ENCODE assay signal across 12 cellular contexts in the genomic region with DNA sequence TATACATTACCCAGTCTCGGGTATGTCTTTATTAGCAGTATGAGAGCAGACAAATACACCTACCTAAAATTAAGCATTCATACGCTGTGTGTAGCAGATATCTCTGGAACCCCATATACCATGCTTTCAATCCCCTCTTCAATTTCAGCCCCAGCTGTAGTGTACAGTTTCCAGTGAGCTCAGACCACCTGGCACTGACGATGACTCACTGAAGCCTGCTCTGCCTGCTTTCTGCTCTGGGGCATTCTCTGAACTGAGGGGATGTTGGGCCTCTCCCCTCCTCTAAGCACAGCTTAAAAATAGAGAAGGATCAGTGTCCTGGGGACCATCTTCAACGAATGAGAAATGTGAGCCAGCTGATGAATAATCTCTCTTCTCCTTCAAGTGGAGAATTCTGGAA. TPM values are rescaled to one million over a fixed set of nuclear protein-coding genes. Genes with fewer than 3 reads are reported as not detected.
DNase-seq lines count a peak whose midpoint lies in the region; ATAC-seq and TF ChIP-seq lines count a peak whose summit lies in the region.
"Had no signal": no experiment of that assay in that cellular context is flagged by ENCODE, and none has a peak within 500 bp of the region (broad histone marks: within the 10 kb centered on the region; RNA-seq: fewer than 3 reads in every experiment).

No MANE protein-coding gene starts in this region.

- DNase-seq in ELF-1 (ENCODE audit: low read depth, low spot score) = peak; percentile 16
- DNase-seq in M059J (ENCODE audit: low read depth) = peak; percentile 29
- DNase-seq in adipocyte (ENCODE audit: low read depth) = peak; percentile 25
- DNase-seq in omental fat pad (ENCODE audit: low spot score) = no peak
- no peak for DNase-seq in NCI-H526 (lab: John Stamatoyannopoulos, UW)
- DNase-seq: DMS79 treated with DMSO at 0.1 percent for 48 hours; naive thymus-derived CD8-positive, alpha-beta T cell; NCI-H1930 had no signal

- no peak overlapping the region for H3K4me3 ChIP-seq in adipocyte (ENCODE audit: low read length)
- H3K4me3 ChIP-seq: tibial nerve had no signal

- no peaks in the 10 kb centered on the region for H3K36me3 ChIP-seq in adipocyte (ENCODE audit: control insufficient read depth, insufficient read depth, low read length, severe bottlenecking)
- H3K36me3 ChIP-seq: tibial nerve had no signal

- H3K4me1 ChIP-seq in adipocyte (ENCODE audit: control insufficient read depth, insufficient read depth, low read length) = no peaks in the 10 kb centered on the region
- H3K4me1 ChIP-seq: tibial nerve had no signal

- no peaks in the 10 kb centered on the region for H3K27me3 ChIP-seq in adipocyte (replicated peaks; ENCODE audit: control insufficient read depth, insufficient read depth, low read length)
- H3K27me3 ChIP-seq: tibial nerve had no signal

- H3K9me3 ChIP-seq in adipocyte (ENCODE audit: control insufficient read depth, low read length) = no peaks in the 10 kb centered on the region
- H3K9me3 ChIP-seq: tibial nerve had no signal

- no peak overlapping the region for H3K9ac ChIP-seq in adipocyte (ENCODE audit: low read length)

- ATAC-seq in omental fat pad (ENCODE audit: low FRiP score) = peak; percentile 37
- ATAC-seq in GM21723 (IDR thresholded peaks at IDR 0.05; ENCODE audit: unreplicated experiment) = no peak
- ATAC-seq in GM18502 (IDR thresholded peaks at IDR 0.05; ENCODE audit: poor library complexity, unreplicated experiment) = no peak

- no peak for TF ChIP-seq CTCF in omental fat pad (IDR thresholded peaks at IDR 0.05)

RNA-seq across cellular contexts. Expression of a gene that starts 8.7 kb away (rescaled TPM):
- total RNA-seq in M059J (2014; rRNA removed; shearing (Covaris generic)) = not detected in 2 replicates
- total RNA-seq in omental fat pad = 10 to 100 TPM in 1 of 4 donors, 1 to 10 TPM in 1, not detected in 2; 3.4 to 19.2 TPM
- total RNA-seq: naive thymus-derived CD8-positive, alpha-beta T cell; tibial nerve had no signal

RNA-seq across cellular contexts. Expression of a gene that starts 59.3 kb away (rescaled TPM):
- total RNA-seq in M059J (2014; rRNA removed; shearing (Covaris generic)) = not detected in 2 replicates
- not detected for total RNA-seq in omental fat pad
- total RNA-seq: naive thymus-derived CD8-positive, alpha-beta T cell; T-helper 1 cell treated with Interleukin-12 subunit alpha and Interleukin-12 subunit beta and Interleukin-4 antibody, amounts not matched to agents 30 ng/mL and 1 ng/mL, for 36 hours; tibial nerve had no signal

Comparison
In these comparisons a context has a peak if more than half of its experiments do, and no peak if none do; other contexts are left out.
1. DNase-seq: peak in ELF-1 (single experiment), M059J (single experiment) and adipocyte (single experiment); none in omental fat pad (single experiment) and NCI-H526 (0 of 2).